ENCODE assay signal across 21 cellular contexts in genomic region chr22:27250418-27250817, GRCh38.
"Had no signal": no experiment of that assay in that cellular context is flagged by ENCODE, and none has a peak within 500 bp of the region (broad histone marks: within the 10 kb centered on the region; RNA-seq: fewer than 3 reads in every experiment).

No MANE protein-coding gene starts in this region.

- H3K4me3 ChIP-seq: MG63 had no signal

- DNase-seq: IMR-90, Karpas-422, KG1, MG63, NCI-H1092 treated with DMSO at 0.1 percent for 48 hours, NCI-H1436, NCI-H187, NCI-H2029, NCI-H2081 treated with DMSO at 0.1 percent for 48 hours, NCI-H2171, NCI-H226, NCI-H446, NCI-H510A, NCI-H524 treated with DMSO at 0.1 percent for 48 hours, NCI-H69, NCI-H774, RPMI8226, SHP77, SK-N-SH had no signal

- H3K9me3 ChIP-seq: SK-N-SH had no signal

- FAIRE-seq: HepG2, RCC 7860 had no signal

- ATAC-seq: HepG2 had no signal

- H3K9ac ChIP-seq: SK-N-SH had no signal

- H3K4me2 ChIP-seq: SK-N-SH had no signal

- H3K36me3 ChIP-seq: MG63 had no signal

- H3K27me3 ChIP-seq: MG63 had no signal
